Comparison of ENCODE assay signal across 15 cellular contexts in genomic region chr7:37719077-37719476, GRCh38. TPM values are rescaled to one million over a fixed set of nuclear protein-coding genes. Genes with fewer than 3 reads are reported as not detected.
DNase-seq lines count a peak whose midpoint lies in the region; ATAC-seq lines count a peak whose summit lies in the region.
"Had no signal": no experiment of that assay in that cellular context is flagged by ENCODE, and none has a peak within 500 bp of the region (broad histone marks: within the 10 kb centered on the region; RNA-seq: fewer than 3 reads in every experiment).

No MANE protein-coding gene starts in this region.

- no peak for DNase-seq in stimulated activated naive CD8-positive, alpha-beta T cell treated with anti-CD3 and anti-CD28 coated beads, Interleukin-15, amount 100 ng/mL, for 72 hours
- DNase-seq in stimulated activated naive CD8-positive, alpha-beta T cell treated with anti-CD3 and anti-CD28 coated beads, Interleukin-15, Interleukin-2, amounts not matched to agents 100 U/mL and 50 U/mL, for 24 hours, result no peak
- DNase-seq in A172 (ENCODE audit: low spot score), result no peak
- DNase-seq in ecto neural progenitor cell (ENCODE audit: low spot score), result no peak
- DNase-seq in NCI-H128 (lab: John Stamatoyannopoulos, UW; ENCODE audit: unreplicated experiment), result no peak
- DNase-seq in NCI-H524 treated with DMSO at 0.1 percent for 48 hours (lab: John Stamatoyannopoulos, UW), result no peak
- DNase-seq: mucosa of descending colon, NCI-H2227 treated with DMSO at 0.1 percent for 48 hours, retina had no signal

- no peak overlapping the region for H3K4me3 Mint-ChIP-seq in stimulated activated naive CD8-positive, alpha-beta T cell treated with anti-CD3 and anti-CD28 coated beads, Interleukin-15, amount 100 ng/mL, for 72 hours
- H3K4me3 Mint-ChIP-seq: T-helper 2 cell treated with Interferon-gamma antibody and Interleukin-4, amounts not matched to agents 5 μg/mL and 100 μg/mL, for 36 hours had no signal

- no peak overlapping the region for H3K27ac Mint-ChIP-seq in stimulated activated naive CD8-positive, alpha-beta T cell treated with anti-CD3 and anti-CD28 coated beads, Interleukin-15, amount 100 ng/mL, for 72 hours
- H3K27ac Mint-ChIP-seq: T-helper 2 cell treated with Interferon-gamma antibody and Interleukin-4, amounts not matched to agents 5 μg/mL and 100 μg/mL, for 36 hours had no signal

- H3K27me3 Mint-ChIP-seq in stimulated activated naive CD8-positive, alpha-beta T cell treated with anti-CD3 and anti-CD28 coated beads, Interleukin-15, amount 100 ng/mL, for 72 hours, result no peaks in the 10 kb centered on the region

- ATAC-seq in stimulated activated naive CD8-positive, alpha-beta T cell treated with anti-CD3 and anti-CD28 coated beads, Interleukin-15, amount 100 ng/mL, for 72 hours, result peak; percentile 62
- no peak for ATAC-seq in stimulated activated naive CD8-positive, alpha-beta T cell treated with anti-CD3 and anti-CD28 coated beads, Interleukin-15, Interleukin-2, amounts not matched to agents 100 U/mL and 50 U/mL, for 24 hours
- ATAC-seq in HG02571 (IDR thresholded peaks at IDR 0.05; ENCODE audit: unreplicated experiment) (peak; percentile 91), HG03280 (IDR thresholded peaks at IDR 0.05; ENCODE audit: unreplicated experiment) (peak; percentile 79)
- ATAC-seq: A549, mucosa of descending colon had no signal

- no peaks in the 10 kb centered on the region for H3K4me1 Mint-ChIP-seq in stimulated activated naive CD8-positive, alpha-beta T cell treated with anti-CD3 and anti-CD28 coated beads, Interleukin-15, amount 100 ng/mL, for 72 hours

- H3K9me3 Mint-ChIP-seq in stimulated activated naive CD8-positive, alpha-beta T cell treated with anti-CD3 and anti-CD28 coated beads, Interleukin-15, amount 100 ng/mL, for 72 hours, result no peaks in the 10 kb centered on the region
- H3K9me3 Mint-ChIP-seq: T-helper 2 cell treated with Interferon-gamma antibody and Interleukin-4, amounts not matched to agents 5 μg/mL and 100 μg/mL, for 36 hours had no signal

RNA-seq across cellular contexts. Expression of gene GPR141, which starts 35.5 kb away (rescaled TPM):
- total RNA-seq in A172 (2014; rRNA removed; shearing (Covaris generic)), result 0.69 TPM in 1 of 2 replicates, not detected in the other
- total RNA-seq: activated CD8-positive, alpha-beta memory T cell treated with anti-CD3 and anti-CD28 coated beads for 36 hours; RPMI7951 had no signal
